ENCODE assay signal across 1 cellular context in genomic region chr7:116185450-116185849, GRCh38.
TF ChIP-seq lines count a peak whose summit lies in the region.

No MANE protein-coding gene starts in this region.

TF ChIP-seq in HepG2, 621 proteins besides CTCF, POLR2A, EP300 and RAD21 (continued from another document):
- TF ChIP-seq PLSCR1 (CRISPR knock-in tag; IDR thresholded peaks at IDR 0.05; ENCODE audit: borderline replicate concordance), result no peak
